ENCODE assay signal across 8 cellular contexts in genomic region chr2:48508461-48509124, GRCh38. TPM values are rescaled to one million over a fixed set of nuclear protein-coding genes. Genes with fewer than 3 reads are reported as not detected.
DNase-seq lines count a peak whose midpoint lies in the region; ATAC-seq and TF ChIP-seq lines count a peak whose summit lies in the region.

No MANE protein-coding gene starts in this region.

- no peaks in the 10 kb centered on the region for H3K9me3 ChIP-seq in Peyer's patch
- H3K9me3 ChIP-seq in esophagus squamous epithelium = no peaks in the 10 kb centered on the region
- H3K9me3 ChIP-seq in osteoblast (ENCODE audit: low read depth, low read length) = no peaks in the 10 kb centered on the region

- intact Hi-C loops in esophagus squamous epithelium (cut with DNase I) = no loop called here

- H3K27me3 ChIP-seq in Peyer's patch = no peaks in the 10 kb centered on the region
- H3K27me3 ChIP-seq in esophagus squamous epithelium = no peaks in the 10 kb centered on the region
- H3K27me3 ChIP-seq in osteoblast (ENCODE audit: insufficient read depth, low read length) = no peaks in the 10 kb centered on the region

- no peak for TF ChIP-seq CTCF in Peyer's patch (IDR thresholded peaks at IDR 0.05)
- no peak for TF ChIP-seq CTCF in esophagus squamous epithelium (IDR thresholded peaks at IDR 0.05)
- TF ChIP-seq CTCF in osteoblast (IDR thresholded peaks at IDR 0.05; ENCODE audit: extremely low read depth, low read depth, low read length) = no peak

- H2AFZ ChIP-seq in osteoblast (ENCODE audit: low read length) = no peak overlapping the region

- ATAC-seq in HG03354 (IDR thresholded peaks at IDR 0.05; ENCODE audit: poor library complexity, severe bottlenecking, unreplicated experiment) (no peak), HG02588 (IDR thresholded peaks at IDR 0.05; ENCODE audit: unreplicated experiment) (no peak), GM21515 (IDR thresholded peaks at IDR 0.05; ENCODE audit: unreplicated experiment) (no peak)

- H3K4me3 ChIP-seq in Peyer's patch = no peak overlapping the region
- no peak overlapping the region for H3K4me3 ChIP-seq in esophagus squamous epithelium
- no peak overlapping the region for H3K4me3 ChIP-seq in osteoblast (ENCODE audit: insufficient read depth, low read length)

- no peaks in the 10 kb centered on the region for H3K79me2 ChIP-seq in osteoblast (ENCODE audit: insufficient read depth, low read length)

- H4K20me1 ChIP-seq in osteoblast (ENCODE audit: insufficient read depth, low read length) = no peaks in the 10 kb centered on the region

- H3K4me1 ChIP-seq in Peyer's patch = peaks cover 0 to 8% (median 0%) of the 10 kb centered on the region in 4 donors
- peaks cover 5 to 29% (median 20%) of the 10 kb centered on the region in 3 donors for H3K4me1 ChIP-seq in esophagus squamous epithelium
- peaks cover 28% of the 10 kb centered on the region for H3K4me1 ChIP-seq in osteoblast (ENCODE audit: insufficient read depth, low read length)

- 56 to 71% methylated on average over 5 of the region's 5 CpGs for WGBS in esophagus squamous epithelium, 2 donors

- peak overlapping the region; percentile 43 for H3K4me2 ChIP-seq in osteoblast (ENCODE audit: insufficient read depth, low read length)

- no peak for TF ChIP-seq POLR2A in Peyer's patch (IDR thresholded peaks at IDR 0.05)
- no peak for TF ChIP-seq POLR2A in esophagus squamous epithelium (IDR thresholded peaks at IDR 0.05)

- peak overlapping the region; percentile 13 to 66 (median 46) for H3K27ac ChIP-seq in Peyer's patch
- peak overlapping the region; percentile 21 to 72 (median 67) for H3K27ac ChIP-seq in esophagus squamous epithelium
- peak overlapping the region; percentile 76 for H3K27ac ChIP-seq in osteoblast (ENCODE audit: low read depth, low read length)

- DNase-seq in GF-D8 (lab: John Stamatoyannopoulos, UW) (peak; percentile 48), Peyer's patch (peak in 1 of 3 donors; percentile 59), esophagus squamous epithelium (lab: John Stamatoyannopoulos, UW) (no peak), osteoblast (ENCODE audit: insufficient read length, low spot score, missing footprints) (no peak), NCI-H146 treated with DMSO at 0.1 percent for 48 hours (lab: John Stamatoyannopoulos, UW; ENCODE audit: unreplicated experiment) (no peak)

- H3K36me3 ChIP-seq in Peyer's patch = peaks cover 0 to 44% (median 0%) of the 10 kb centered on the region in 3 donors
- H3K36me3 ChIP-seq in esophagus squamous epithelium = peaks cover 0 to 93% (median 0%) of the 10 kb centered on the region in 3 donors
- peaks cover 7% of the 10 kb centered on the region for H3K36me3 ChIP-seq in osteoblast (ENCODE audit: insufficient read depth, low read length)

RNA-seq across cellular contexts. Expression of gene STON1, which starts 21.4 kb away (rescaled TPM):
- 10 to 100 TPM in 1 of 4 donors, 1 to 10 TPM in 3; 3.9 to 22.3 (median 7.1) TPM for total RNA-seq in Peyer's patch
- 10 to 100 TPM in 1 of 4 donors, 1 to 10 TPM in 3; 2.0 to 37.2 (median 6.9) TPM for total RNA-seq in esophagus squamous epithelium
- total RNA-seq in osteoblast = 15.6 and 15.9 TPM in 2 replicates
